In the genomic region with DNA sequence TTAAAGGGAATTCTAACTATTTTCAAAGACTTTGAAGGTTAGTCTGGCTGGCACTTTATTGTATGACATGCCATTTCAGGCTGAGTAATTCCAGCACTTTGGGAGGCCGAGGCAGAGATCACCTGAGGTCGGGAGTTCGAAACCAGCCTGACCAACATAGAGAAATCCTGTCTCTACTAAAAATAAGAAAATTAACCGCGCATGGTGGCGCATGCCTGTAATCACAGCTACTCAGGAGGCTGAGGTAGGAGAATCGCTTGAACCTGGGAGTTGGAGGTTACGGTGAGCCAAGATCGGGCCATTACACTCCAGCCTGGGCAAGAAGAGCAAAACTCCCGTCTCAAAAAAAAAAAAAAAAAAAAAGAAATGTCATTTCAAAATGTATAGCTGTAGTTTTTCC, we compare ENCODE assay signal across 14 cellular contexts.
DNase-seq lines count a peak whose midpoint lies in the region; ATAC-seq and TF ChIP-seq lines count a peak whose summit lies in the region.
"Had no signal": no experiment of that assay in that cellular context is flagged by ENCODE, and none has a peak within 500 bp of the region (broad histone marks: within the 10 kb centered on the region; RNA-seq: fewer than 3 reads in every experiment).

No MANE protein-coding gene starts in this region.

- H3K9me3 Mint-ChIP-seq in activated CD8-positive, alpha-beta T cell treated with anti-CD3 and anti-CD28 coated beads for 36 hours: no peaks in the 10 kb centered on the region
- H3K9me3 Mint-ChIP-seq: CD8-positive, alpha-beta memory T cell; IgD-negative memory B cell had no signal

- no peak overlapping the region for H3K4me3 Mint-ChIP-seq in activated CD8-positive, alpha-beta T cell treated with anti-CD3 and anti-CD28 coated beads for 36 hours
- H3K4me3 Mint-ChIP-seq: B cell; CD8-positive, alpha-beta memory T cell; IgD-negative memory B cell had no signal

- H3K4me1 ChIP-seq in A673 (ENCODE audit: insufficient read depth, low read length, poor library complexity, severe bottlenecking) (peaks cover 32% of the 10 kb centered on the region), HUES48 (ENCODE audit: control insufficient read depth, insufficient read depth, low read length) (peaks cover 17% of the 10 kb centered on the region), adipocyte (ENCODE audit: control insufficient read depth, insufficient read depth, low read length) (peaks cover 35% of the 10 kb centered on the region), osteoblast (ENCODE audit: insufficient read depth, low read length) (peaks cover 13% of the 10 kb centered on the region)

- H3K4me1 Mint-ChIP-seq in activated CD8-positive, alpha-beta T cell treated with anti-CD3 and anti-CD28 coated beads for 36 hours (ENCODE audit: low read depth): no peaks in the 10 kb centered on the region
- H3K4me1 Mint-ChIP-seq: B cell; CD8-positive, alpha-beta memory T cell; IgD-negative memory B cell had no signal

- no peak overlapping the region for H3K27ac Mint-ChIP-seq in activated CD8-positive, alpha-beta T cell treated with anti-CD3 and anti-CD28 coated beads for 36 hours
- H3K27ac Mint-ChIP-seq: B cell; CD8-positive, alpha-beta memory T cell had no signal

- POLR2A ChIA-PET in A673 (lab: Charles Lee; ENCODE audit: low non-redundant PET): interaction anchor here (0.6 to 0.7 kb wide), 3 partner anchors 701 to 1246 kb away, joined by 4 to 8 read pairs (median 4); no protein-coding TSS in a partner anchor
- POLR2A ChIA-PET in activated CD8-positive, alpha-beta T cell treated with anti-CD3 and anti-CD28 coated beads for 36 hours (lab: Charles Lee): interaction anchor here (0.6 kb wide), 2 partner anchors 110 to 167 kb away, joined by 3 read pairs; no protein-coding TSS in a partner anchor

- H4K20me1 ChIP-seq in osteoblast (ENCODE audit: insufficient read depth, low read length): no peaks in the 10 kb centered on the region

- H3K9ac ChIP-seq in HUES48 (ENCODE audit: low read depth, low read length) (no peak overlapping the region), adipocyte (ENCODE audit: low read length) (peak overlapping the region; percentile 5)
- H3K9ac ChIP-seq: KMS-11 had no signal

- H3K36me3 Mint-ChIP-seq in activated CD8-positive, alpha-beta T cell treated with anti-CD3 and anti-CD28 coated beads for 36 hours (ENCODE audit: low read depth): no peaks in the 10 kb centered on the region
- H3K36me3 Mint-ChIP-seq: CD8-positive, alpha-beta memory T cell; IgD-negative memory B cell had no signal

- TF ChIP-seq CTCF in A673 (conservative IDR thresholded peaks at IDR 0.05; ENCODE audit: low read depth, low read length) (no peak), osteoblast (IDR thresholded peaks at IDR 0.05; ENCODE audit: extremely low read depth, low read depth, low read length) (no peak)
- no peak for TF ChIP-seq CTCF in activated CD8-positive, alpha-beta T cell treated with anti-CD3 and anti-CD28 coated beads for 36 hours (IDR thresholded peaks at IDR 0.05)

- H3K4me2 ChIP-seq in osteoblast (ENCODE audit: insufficient read depth, low read length): no peak overlapping the region
- H3K4me2 ChIP-seq: KMS-11 had no signal

- no peak overlapping the region for H2AFZ ChIP-seq in osteoblast (ENCODE audit: low read length)

- CTCF ChIA-PET in A673 (lab: Charles Lee): interaction anchor here (0.6 to 2.5 kb wide), 13 partner anchors 16 to 1222 kb away, joined by 3 to 27 read pairs (median 6); a partner anchor contains a TSS
- CTCF ChIA-PET in activated CD8-positive, alpha-beta T cell treated with anti-CD3 and anti-CD28 coated beads for 36 hours (lab: Charles Lee): interaction anchor here (0.7 to 9.0 kb wide), 46 partner anchors 8 to 320 kb away, joined by 3 to 126 read pairs (median 4); a partner anchor contains a TSS

- H3K27ac ChIP-seq in A673 (ENCODE audit: low read depth, low read length, poor library complexity, severe bottlenecking): peak overlapping the region; percentile 16
- H3K27ac ChIP-seq in HUES48 (ENCODE audit: low read depth, low read length): peak overlapping the region; percentile 83
- peak overlapping the region; percentile 19 for H3K27ac ChIP-seq in osteoblast (ENCODE audit: low read depth, low read length)
- H3K27ac ChIP-seq: C4-2B, KMS-11, SJCRH30 had no signal

- H3K36me3 ChIP-seq in A673 (ENCODE audit: insufficient read depth, low read length, poor library complexity, severe bottlenecking) (no peaks in the 10 kb centered on the region), HUES48 (ENCODE audit: control insufficient read depth, insufficient read depth, low read length) (no peaks in the 10 kb centered on the region), adipocyte (ENCODE audit: control insufficient read depth, insufficient read depth, low read length, severe bottlenecking) (peaks cover 2% of the 10 kb centered on the region), osteoblast (ENCODE audit: insufficient read depth, low read length) (no peaks in the 10 kb centered on the region)
- H3K36me3 ChIP-seq: SJCRH30 had no signal

- H3K27me3 ChIP-seq in A673 (replicated peaks; ENCODE audit: insufficient read depth, low read depth, low read length, poor library complexity): no peaks in the 10 kb centered on the region
- no peaks in the 10 kb centered on the region for H3K27me3 ChIP-seq in HUES48 (ENCODE audit: control insufficient read depth, insufficient read depth, low read length)
- no peaks in the 10 kb centered on the region for H3K27me3 ChIP-seq in adipocyte (replicated peaks; ENCODE audit: control insufficient read depth, insufficient read depth, low read length)
- H3K27me3 ChIP-seq in osteoblast (ENCODE audit: insufficient read depth, low read length): no peaks in the 10 kb centered on the region
- H3K27me3 ChIP-seq: SJCRH30 had no signal

- no peaks in the 10 kb centered on the region for H3K27me3 Mint-ChIP-seq in activated CD8-positive, alpha-beta T cell treated with anti-CD3 and anti-CD28 coated beads for 36 hours

- DNase-seq in A673 (ENCODE audit: low spot score): no peak
- no peak for DNase-seq in adipocyte (ENCODE audit: low read depth)
- DNase-seq in osteoblast (ENCODE audit: insufficient read length, low spot score, missing footprints): no peak
- no peak for DNase-seq in activated CD8-positive, alpha-beta T cell treated with anti-CD3 and anti-CD28 coated beads for 36 hours
- no peak for DNase-seq in germinal center (ENCODE audit: low spot score)
- no peak for DNase-seq in DMS 273 (lab: John Stamatoyannopoulos, UW; ENCODE audit: unreplicated experiment)

- BruUV-seq in A673 (replicated peaks; lab: Mats Ljungman, UMichigan): no TSS peak

- intact Hi-C loops in A673 (cut with micrococcal nuclease; ENCODE audit: unreplicated experiment): loop anchor here (1.0 to 5.0 kb wide), 5 partner anchors 175 to 1246 kb away; no protein-coding TSS in a partner anchor
- intact Hi-C loops in activated CD8-positive, alpha-beta T cell treated with anti-CD3 and anti-CD28 coated beads for 36 hours (cut with micrococcal nuclease): loop anchor here (1.0 to 2.0 kb wide), 3 partner anchors 166 to 234 kb away; no protein-coding TSS in a partner anchor

- H3K79me2 ChIP-seq in osteoblast (ENCODE audit: insufficient read depth, low read length): no peaks in the 10 kb centered on the region

- ATAC-seq in activated CD8-positive, alpha-beta T cell treated with anti-CD3 and anti-CD28 coated beads for 36 hours: no peak
- ATAC-seq in GM21786 (IDR thresholded peaks at IDR 0.05; ENCODE audit: unreplicated experiment): no peak

- H3K9me3 ChIP-seq in A673 (ENCODE audit: low read depth, low read length, poor library complexity, severe bottlenecking) (no peaks in the 10 kb centered on the region), HUES48 (ENCODE audit: control insufficient read depth, insufficient read depth, low read length) (no peaks in the 10 kb centered on the region), adipocyte (ENCODE audit: control insufficient read depth, low read length) (no peaks in the 10 kb centered on the region), osteoblast (ENCODE audit: low read depth, low read length) (no peaks in the 10 kb centered on the region)
- H3K9me3 ChIP-seq: SJCRH30 had no signal

- no peak overlapping the region for H3K4me3 ChIP-seq in A673 (ENCODE audit: low read depth, low read length, poor library complexity, severe bottlenecking)
- H3K4me3 ChIP-seq in HUES48 (ENCODE audit: low read depth, low read length): no peak overlapping the region
- H3K4me3 ChIP-seq in adipocyte (ENCODE audit: low read length): no peak overlapping the region
- H3K4me3 ChIP-seq in osteoblast (ENCODE audit: insufficient read depth, low read length): no peak overlapping the region
- H3K4me3 ChIP-seq: SJCRH30 had no signal

Comparison
In these comparisons a context has a peak if more than half of its experiments do, and no peak if none do; other contexts are left out.
1. H3K27ac ChIP-seq: peak in every context shown above with its lines; median percentile 83 in HUES48; 19 in osteoblast; 16 in A673.